Comparison of ENCODE assay signal across 9 cellular contexts in genomic region chr12:9813821-9814798, GRCh38. TPM values are rescaled to one million over a fixed set of nuclear protein-coding genes. Genes with fewer than 3 reads are reported as not detected.
DNase-seq lines count a peak whose midpoint lies in the region; ATAC-seq and TF ChIP-seq lines count a peak whose summit lies in the region.
"Had no signal": no experiment of that assay in that cellular context is flagged by ENCODE, and none has a peak within 500 bp of the region (broad histone marks: within the 10 kb centered on the region; RNA-seq: fewer than 3 reads in every experiment).

No MANE protein-coding gene starts in this region.

- H3K27me3 Mint-ChIP-seq in activated T-helper 17 cell treated with anti-CD3 and anti-CD28 coated beads, Interleukin-2, amount 50 U/mL, for 72 hours: peaks cover 16% of the 10 kb centered on the region

- no peaks in the 10 kb centered on the region for H3K9me3 Mint-ChIP-seq in activated T-helper 17 cell treated with anti-CD3 and anti-CD28 coated beads, Interleukin-2, amount 50 U/mL, for 72 hours

- H3K4me3 ChIP-seq in BLaER1 (no peak overlapping the region), osteoblast (ENCODE audit: insufficient read depth, low read length) (no peak overlapping the region), thymus (ENCODE audit: low read length) (peak overlapping the region; percentile 54)
- H3K4me3 ChIP-seq: SK-N-MC had no signal

- H3K9me3 ChIP-seq in BLaER1 (no peaks in the 10 kb centered on the region), osteoblast (ENCODE audit: low read depth, low read length) (no peaks in the 10 kb centered on the region), thymus (ENCODE audit: control insufficient read depth) (no peaks in the 10 kb centered on the region)

- H3K36me3 Mint-ChIP-seq in activated T-helper 17 cell treated with anti-CD3 and anti-CD28 coated beads, Interleukin-2, amount 50 U/mL, for 72 hours (ENCODE audit: low read depth): no peaks in the 10 kb centered on the region

- 30% methylated on average over 32 of the region's 32 CpGs for WGBS in thymus

- H3K4me2 ChIP-seq in BLaER1 (peak overlapping the region; percentile 31), osteoblast (ENCODE audit: insufficient read depth, low read length) (peak overlapping the region; percentile 45)

- H3K4me1 ChIP-seq in BLaER1: peaks cover 12% of the 10 kb centered on the region
- H3K4me1 ChIP-seq in osteoblast (ENCODE audit: insufficient read depth, low read length): no peaks in the 10 kb centered on the region
- H3K4me1 ChIP-seq in thymus (ENCODE audit: control insufficient read depth, insufficient read depth, low read length): peaks cover 5% of the 10 kb centered on the region

- H3K27me3 ChIP-seq in BLaER1: no peaks in the 10 kb centered on the region
- H3K27me3 ChIP-seq in osteoblast (ENCODE audit: insufficient read depth, low read length): peaks cover 4% of the 10 kb centered on the region
- no peaks in the 10 kb centered on the region for H3K27me3 ChIP-seq in thymus (ENCODE audit: control insufficient read depth, insufficient read depth)

- peak; percentile 89 for ATAC-seq in GM19328 (IDR thresholded peaks at IDR 0.05; ENCODE audit: unreplicated experiment)
- ATAC-seq in HG03442 (IDR thresholded peaks at IDR 0.05; ENCODE audit: unreplicated experiment): peak; percentile 95
- peak; percentile 98 for ATAC-seq in activated T-helper 17 cell treated with anti-CD3 and anti-CD28 coated beads, Interleukin-2, amount 50 U/mL, for 72 hours (replicated peaks)

- H3K36me3 ChIP-seq in BLaER1 (no peaks in the 10 kb centered on the region), osteoblast (ENCODE audit: insufficient read depth, low read length) (no peaks in the 10 kb centered on the region), thymus (ENCODE audit: control insufficient read depth, insufficient read depth) (no peaks in the 10 kb centered on the region)

- TF ChIP-seq CTCF in osteoblast (IDR thresholded peaks at IDR 0.05; ENCODE audit: extremely low read depth, low read depth, low read length): peak; percentile 63

- peak overlapping the region; percentile 50 for H3K27ac Mint-ChIP-seq in activated T-helper 17 cell treated with anti-CD3 and anti-CD28 coated beads, Interleukin-2, amount 50 U/mL, for 72 hours

- H2AFZ ChIP-seq in osteoblast (ENCODE audit: low read length): peak overlapping the region; percentile 68

- H4K20me1 ChIP-seq in BLaER1 (no peaks in the 10 kb centered on the region), osteoblast (ENCODE audit: insufficient read depth, low read length) (no peaks in the 10 kb centered on the region)

- H3K4me3 Mint-ChIP-seq in activated T-helper 17 cell treated with anti-CD3 and anti-CD28 coated beads, Interleukin-2, amount 50 U/mL, for 72 hours: peak overlapping the region; percentile 91

- DNase-seq in RKO (ENCODE audit: low spot score) (peak; percentile 45), foreskin melanocyte (peak; percentile 48), osteoblast (ENCODE audit: insufficient read length, low spot score, missing footprints) (peak; percentile 91)

- peaks cover 9% of the 10 kb centered on the region for H3K4me1 Mint-ChIP-seq in activated T-helper 17 cell treated with anti-CD3 and anti-CD28 coated beads, Interleukin-2, amount 50 U/mL, for 72 hours

- H3K9ac ChIP-seq in BLaER1: no peak overlapping the region

- H3K79me2 ChIP-seq in osteoblast (ENCODE audit: insufficient read depth, low read length): no peaks in the 10 kb centered on the region

- H3K27ac ChIP-seq in BLaER1 (no peak overlapping the region), osteoblast (ENCODE audit: low read depth, low read length) (no peak overlapping the region), thymus (ENCODE audit: low read depth) (peak overlapping the region; percentile 75)
- H3K27ac ChIP-seq: SK-N-MC had no signal

RNA-seq across cellular contexts. Expression of gene KLRF1, which starts 13.2 kb away (rescaled TPM):
- not detected for total RNA-seq in activated T-helper 17 cell treated with anti-CD3 and anti-CD28 coated beads, Interleukin-2, amount 50 U/mL, for 72 hours
- not detected in 2 replicates for total RNA-seq in osteoblast
- polyA plus RNA-seq in thymus: 3.3 TPM

RNA-seq across cellular contexts. Expression of gene CD69, which starts 53.4 kb away (rescaled TPM):
- total RNA-seq in activated T-helper 17 cell treated with anti-CD3 and anti-CD28 coated beads, Interleukin-2, amount 50 U/mL, for 72 hours: 100 to 1,000 TPM in 1 of 2 donors, 10 to 100 TPM in 1; 51.8 to 150 TPM
- total RNA-seq in osteoblast: not detected in 2 replicates
- polyA plus RNA-seq in thymus: 222 TPM

RNA-seq across cellular contexts. Expression of gene CLEC2B, which starts 55.0 kb away (rescaled TPM):
- total RNA-seq in activated T-helper 17 cell treated with anti-CD3 and anti-CD28 coated beads, Interleukin-2, amount 50 U/mL, for 72 hours: 10 to 100 TPM; 21.8 to 54.0 TPM
- total RNA-seq in osteoblast: 11.5 and 11.6 TPM in 2 replicates
- 42.7 TPM for polyA plus RNA-seq in thymus

Comparison
In these comparisons a context has a peak if more than half of its experiments do, and no peak if none do; other contexts are left out.
1. RNA of gene CD69, which starts 53.4 kb away (total RNA-seq): 51.8 to 150 TPM in activated T-helper 17 cell treated with anti-CD3 and anti-CD28 coated beads, Interleukin-2, amount 50 U/mL, for 72 hours; not detected in osteoblast; every median in the first group is over 10 times any median in the second.
2. Peak in every context shown above with its lines, with median percentiles within 50 percentile points of each other: ATAC-seq and DNase-seq.